Comparison of ENCODE assay signal across 8 cellular contexts in genomic region chr1:35641233-35641866, GRCh38. TPM values are rescaled to one million over a fixed set of nuclear protein-coding genes. Genes with fewer than 3 reads are reported as not detected.
DNase-seq lines count a peak whose midpoint lies in the region; TF ChIP-seq lines count a peak whose summit lies in the region.

Gene PSMB2 (minus strand): TSS chr1:35641526. CDS start chr1:35641432, 94 bp downstream.

- peak; percentile 82 for DNase-seq in GF-D8 (lab: John Stamatoyannopoulos, UW)
- peak; percentile 92 for DNase-seq in HEK293T (ENCODE audit: extremely low spot score)
- peak; percentile 97 for DNase-seq in NB4 (ENCODE audit: low read depth)
- DNase-seq in SK-N-DZ (ENCODE audit: low spot score) = peak; percentile 93
- DNase-seq in activated naive CD4-positive, alpha-beta T cell treated with anti-CD3 and anti-CD28 coated beads for 36 hours = peak; percentile 98
- DNase-seq in foreskin melanocyte = peak; percentile 90
- DNase-seq in neural progenitor cell (ENCODE audit: low spot score) = peak; percentile 98

- H3K9me3 ChIP-seq in neural progenitor cell (ENCODE audit: low read depth) = no peaks in the 10 kb centered on the region
- no peaks in the 10 kb centered on the region for H3K9me3 ChIP-seq in stomach smooth muscle (ENCODE audit: control insufficient read depth in 2 of 2, low read length in 2 of 2)

- peak within 1 kb of the TSS; percentile 100 for H3K4me3 Mint-ChIP-seq in activated naive CD4-positive, alpha-beta T cell treated with anti-CD3 and anti-CD28 coated beads for 36 hours
- peak within 1 kb of the TSS; percentile 100 for H3K4me3 Mint-ChIP-seq in neural progenitor cell

- H3K9me3 Mint-ChIP-seq in activated naive CD4-positive, alpha-beta T cell treated with anti-CD3 and anti-CD28 coated beads for 36 hours = no peaks in the 10 kb centered on the region
- H3K9me3 Mint-ChIP-seq in neural progenitor cell = no peaks in the 10 kb centered on the region

- H3K4me1 ChIP-seq in neural progenitor cell (peaks cover 6% of the 10 kb centered on the region), stomach smooth muscle (ENCODE audit: control insufficient read depth, insufficient read depth, low read length) (peaks cover 9% of the 10 kb centered on the region)

- POLR2A ChIA-PET in HEK293T (lab: Yijun Ruan, JAX) = interaction anchor here (0.7 to 1.0 kb wide), 3 partner anchors 50 to 128 kb away, joined by 3 to 4 read pairs (median 3); partner anchors contain the start of gene CLSPN

- TF ChIP-seq CTCF in NB4 (IDR thresholded peaks at IDR 0.05; ENCODE audit: low read depth, low read length) = no peak
- TF ChIP-seq CTCF in neural progenitor cell (IDR thresholded peaks at IDR 0.05) = no peak

- H3K27me3 Mint-ChIP-seq in activated naive CD4-positive, alpha-beta T cell treated with anti-CD3 and anti-CD28 coated beads for 36 hours (ENCODE audit: low read depth) = peaks cover 5% of the 10 kb centered on the region
- peaks cover 25% of the 10 kb centered on the region for H3K27me3 Mint-ChIP-seq in neural progenitor cell (ENCODE audit: insufficient read depth, low read depth)

- peak within 1 kb of the TSS; percentile 90 for H2AFZ ChIP-seq in neural progenitor cell (replicated peaks)

- CTCF ChIA-PET in HEK293T (lab: Yijun Ruan, JAX) = interaction anchor here (0.7 kb wide), 1 partner anchor 811 kb away, joined by 4 read pairs; no protein-coding TSS in a partner anchor
- CTCF ChIA-PET in activated naive CD4-positive, alpha-beta T cell treated with anti-CD3 and anti-CD28 coated beads for 36 hours (lab: Charles Lee) = no interaction called here

- TF ChIP-seq POLR2A in NB4 (IDR thresholded peaks at IDR 0.05; ENCODE audit: extremely low read depth, insufficient read length) = peak; percentile 86

- peaks cover 6% of the 10 kb centered on the region for H3K36me3 Mint-ChIP-seq in activated naive CD4-positive, alpha-beta T cell treated with anti-CD3 and anti-CD28 coated beads for 36 hours (ENCODE audit: low read depth)
- H3K36me3 Mint-ChIP-seq in neural progenitor cell = peaks cover 5% of the 10 kb centered on the region

- H3K27ac ChIP-seq in neural progenitor cell (peak within 1 kb of the TSS; percentile 86), stomach smooth muscle (ENCODE audit: low read length) (peak within 1 kb of the TSS; percentile 87)

- H3K4me3 ChIP-seq in NB4 (ENCODE audit: low read depth, low read length) = peak within 1 kb of the TSS; percentile 95
- H3K4me3 ChIP-seq in neural progenitor cell = peak within 1 kb of the TSS; percentile 84
- H3K4me3 ChIP-seq in stomach smooth muscle (ENCODE audit: low read length in 2 of 2) = peak within 1 kb of the TSS; percentile 97 to 99

- peaks cover 27% of the 10 kb centered on the region for H3K27me3 ChIP-seq in neural progenitor cell
- H3K27me3 ChIP-seq in stomach smooth muscle (ENCODE audit: control insufficient read depth in 1 of 2, insufficient read depth in 2 of 2, low read length in 2 of 2) = peaks cover 2 to 5% of the 10 kb centered on the region in 2 donors

- peak within 1 kb of the TSS; percentile 99 for H3K27ac Mint-ChIP-seq in activated naive CD4-positive, alpha-beta T cell treated with anti-CD3 and anti-CD28 coated beads for 36 hours
- peak within 1 kb of the TSS; percentile 97 for H3K27ac Mint-ChIP-seq in neural progenitor cell

- peaks cover 12% of the 10 kb centered on the region for H3F3A ChIP-seq in neural progenitor cell (ENCODE audit: low read depth)

- H4K20me1 ChIP-seq in neural progenitor cell (ENCODE audit: low read depth) = peaks cover 26% of the 10 kb centered on the region

- H3K36me3 ChIP-seq in neural progenitor cell (no peaks in the 10 kb centered on the region), stomach smooth muscle (ENCODE audit: control insufficient read depth in 2 of 2, insufficient read depth in 2 of 2, low read length in 2 of 2) (no peaks in the 10 kb centered on the region)

- intact Hi-C loops in activated naive CD4-positive, alpha-beta T cell treated with anti-CD3 and anti-CD28 coated beads for 36 hours (cut with micrococcal nuclease) = loop anchor here (1.0 to 5.0 kb wide), 4 partner anchors 77 to 189 kb away; partner anchors contain the start of genes C1orf216, KIAA0319L and NCDN

- peaks cover 50% of the 10 kb centered on the region for H3K79me2 ChIP-seq in neural progenitor cell (ENCODE audit: low read depth)

- H3K4me2 ChIP-seq in neural progenitor cell = peak within 1 kb of the TSS; percentile 91

- H3K9ac ChIP-seq in neural progenitor cell (peak within 1 kb of the TSS; percentile 96), stomach smooth muscle (ENCODE audit: low read length in 2 of 2) (peak within 1 kb of the TSS; percentile 93 to 97)

- peaks cover 30% of the 10 kb centered on the region for H3K4me1 Mint-ChIP-seq in activated naive CD4-positive, alpha-beta T cell treated with anti-CD3 and anti-CD28 coated beads for 36 hours (ENCODE audit: low read depth)
- peaks cover 22% of the 10 kb centered on the region for H3K4me1 Mint-ChIP-seq in neural progenitor cell

TF ChIP-seq in HEK293T, 16 proteins besides CTCF, POLR2A, EP300 and RAD21:
- TF ChIP-seq SUZ12 (IDR thresholded peaks at IDR 0.05) (no peak), PKNOX1 (IDR thresholded peaks at IDR 0.05) (0 out of 2 replicates have a peak, but pooled peaks have one; percentile 53), FOXM1 (IDR thresholded peaks at IDR 0.05; ENCODE audit: borderline replicate concordance) (no peak), ELF4 (IDR thresholded peaks at IDR 0.05) (peak; percentile 52; the same call in 1 of the 2 replicates), L3MBTL2 (conservative IDR thresholded peaks at IDR 0.05) (peak; percentile 74)

RNA-seq across cellular contexts. Expression of gene PSMB2, which starts in this region (rescaled TPM):
- 49.4 and 49.5 TPM in 2 replicates for polyA plus RNA-seq in SK-N-DZ (2014; cell fraction: cytosol; rRNA removed)
- polyA plus RNA-seq in SK-N-DZ (2014; cell fraction: nucleus; rRNA removed) = 19.3 and 30.8 TPM in 2 replicates
- total RNA-seq in activated naive CD4-positive, alpha-beta T cell treated with anti-CD3 and anti-CD28 coated beads for 36 hours = 10 to 100 TPM; 91.9 to 96.4 TPM
- 29.7 and 33.2 TPM in 2 replicates for total RNA-seq in neural progenitor cell (ENCODE audit: low replicate concordance)

Comparison
In these comparisons a context has a peak if more than half of its experiments do, and no peak if none do; other contexts are left out.
1. Peak in every context shown above with its lines: DNase-seq, H3K4me3 ChIP-seq and H3K27ac ChIP-seq.